Comparison of ENCODE assay signal across 24 cellular contexts in genomic region chr6:145457556-145457955, GRCh38.
"Had no signal": no experiment of that assay in that cellular context is flagged by ENCODE, and none has a peak within 500 bp of the region (broad histone marks: within the 10 kb centered on the region; RNA-seq: fewer than 3 reads in every experiment).

No MANE protein-coding gene starts in this region.

- H3K27ac ChIP-seq: neutrophil, ovary, parathyroid adenoma, psoas muscle, right lobe of liver, sigmoid colon, stomach, thoracic aorta, thyroid gland, tibial nerve, upper lobe of right lung, uterus had no signal

- H3K36me3 ChIP-seq: neutrophil, ovary, right lobe of liver, sigmoid colon, stomach, thoracic aorta, thyroid gland, tibial nerve, upper lobe of right lung, uterus had no signal

- DNase-seq: naive thymus-derived CD8-positive, alpha-beta T cell; nephron progenitor cell; nucleus accumbens; ovary; posterior cingulate gyrus; psoas muscle; right cardiac atrium; right lobe of liver; sigmoid colon; small intestine; stimulated activated CD4-positive, alpha-beta T cell treated with anti-CD3 and anti-CD28 coated beads, Interleukin-15, amount 100 ng/mL, for 24 hours; stimulated activated CD4-positive, alpha-beta T cell treated with anti-CD3 and anti-CD28 coated beads, Interleukin-2, amount 100 ng/mL, for 24 hours; stimulated activated CD4-positive, alpha-beta T cell treated with anti-CD3 and anti-CD28 coated beads, Interleukin-2, amount 100 ng/mL, for 48 hours; stimulated activated CD4-positive, alpha-beta T cell treated with anti-CD3 and anti-CD28 coated beads, Interleukin-4, amount 100 ng/mL, for 24 hours; stimulated activated naive B cell treated with anti-CD40 and anti-IgM and Interleukin-4, amounts not matched to agents 10 μg/mL and 1 μg/mL and 100 μg/mL, for 72 hours; stimulated activated naive CD4-positive, alpha-beta T cell treated with Interleukin-2 at 50 U/mL for 16 hours; stomach; thyroid gland; upper lobe of right lung; uterus had no signal

- H2AFZ ChIP-seq: parathyroid adenoma had no signal

- H3K4me3 ChIP-seq: ovary, psoas muscle, right lobe of liver, sigmoid colon, stomach, thoracic aorta, thyroid gland, tibial nerve, upper lobe of right lung, uterus had no signal

- H3K4me1 ChIP-seq: parathyroid adenoma, psoas muscle, right lobe of liver, sigmoid colon, stomach, thyroid gland, tibial nerve, upper lobe of right lung, uterus had no signal

- H3K27me3 ChIP-seq: neutrophil, ovary, right lobe of liver, sigmoid colon, stomach, thyroid gland, tibial nerve, upper lobe of right lung, uterus had no signal

- H3K79me2 ChIP-seq: parathyroid adenoma had no signal

- H3K9me3 ChIP-seq: neutrophil, ovary, psoas muscle, right lobe of liver, sigmoid colon, stomach, thoracic aorta, thyroid gland, tibial nerve, upper lobe of right lung, uterus had no signal
